ENCODE assay signal across 10 cellular contexts in the genomic region with DNA sequence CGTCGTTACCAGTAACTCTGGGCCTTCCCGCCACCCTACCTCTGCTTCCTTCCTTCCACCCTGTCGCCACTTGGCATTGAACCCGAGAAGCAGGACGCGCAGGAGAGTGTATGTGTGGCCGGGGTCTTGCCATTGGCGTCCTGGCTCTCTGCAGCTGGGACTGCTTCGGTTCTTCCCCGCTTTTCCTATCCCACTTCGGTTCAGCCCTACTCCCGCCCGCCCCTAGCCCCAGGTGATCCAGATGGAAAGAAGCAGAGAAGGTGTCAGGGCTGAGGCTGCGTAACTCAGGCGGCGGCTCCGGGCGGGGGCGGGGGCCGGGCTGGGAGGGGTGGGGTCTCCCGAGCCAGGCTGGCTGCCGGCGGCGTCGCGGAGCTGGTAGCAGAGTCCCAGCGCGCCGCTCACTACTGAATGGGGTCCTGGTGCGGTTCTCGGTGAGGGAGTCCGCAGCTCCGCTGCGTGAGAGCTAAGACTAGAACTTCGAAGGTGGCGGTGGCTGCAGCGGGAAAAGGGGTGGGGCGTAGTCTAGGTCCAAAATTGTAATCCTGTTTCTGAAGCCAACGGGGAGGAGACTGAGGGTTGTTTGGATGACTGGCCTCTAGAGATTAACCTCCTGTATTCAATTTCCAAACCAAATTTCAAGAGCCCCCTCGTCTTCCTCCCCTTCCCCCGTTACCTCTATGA. TPM values are rescaled to one million over a fixed set of nuclear protein-coding genes. Genes with fewer than 3 reads are reported as not detected.
DNase-seq lines count a peak whose midpoint lies in the region; ATAC-seq and TF ChIP-seq lines count a peak whose summit lies in the region.
"Had no signal": no experiment of that assay in that cellular context is flagged by ENCODE, and none has a peak within 500 bp of the region (broad histone marks: within the 10 kb centered on the region; RNA-seq: fewer than 3 reads in every experiment).

No MANE protein-coding gene starts in this region.

- H3K27me3 ChIP-seq in WERI-Rb-1 (ENCODE audit: insufficient read depth, low read depth, severe bottlenecking) (no peaks in the 10 kb centered on the region), neuronal stem cell (ENCODE audit: control insufficient read depth in 3 of 3, insufficient read depth in 3 of 3, low read depth in 1 of 3, low read length in 3 of 3) (peaks cover 3 to 35% (median 19%) of the 10 kb centered on the region in 3 experiments)
- H3K27me3 ChIP-seq: BLaER1 treated with 17β-estradiol and CSF1 and Interleukin-3, amounts not matched to agents 10 nM and 100 nM had no signal

- H2BK15ac ChIP-seq in neuronal stem cell (ENCODE audit: low read length), result no peak overlapping the region

- peak overlapping the region; percentile 98 for H2AFZ ChIP-seq in neuronal stem cell (ENCODE audit: low read length)

- ATAC-seq in HG03039 (IDR thresholded peaks at IDR 0.05; ENCODE audit: unreplicated experiment), result no peak

- no peak overlapping the region for H2BK5ac ChIP-seq in neuronal stem cell (ENCODE audit: low read length)

- no peak overlapping the region for H2BK120ac ChIP-seq in neuronal stem cell (ENCODE audit: low read depth, low read length)

- no peaks in the 10 kb centered on the region for H3K79me1 ChIP-seq in neuronal stem cell (ENCODE audit: low read depth, low read length)

- H3K4me2 ChIP-seq in neuronal stem cell (ENCODE audit: insufficient read depth, low read length, poor library complexity, severe bottlenecking), result peak overlapping the region; percentile 89
- H3K4me2 ChIP-seq: BLaER1 treated with 17β-estradiol and CSF1 and Interleukin-3, amounts not matched to agents 10 nM and 100 nM had no signal

- H3K4ac ChIP-seq in neuronal stem cell (ENCODE audit: low read length), result no peak overlapping the region

- H3K4me1 ChIP-seq in neuronal stem cell (ENCODE audit: control insufficient read depth in 2 of 2, insufficient read depth in 1 of 2, low read depth in 1 of 2, low read length in 2 of 2), result peaks cover 3% of the 10 kb centered on the region in 2 donors

- H3K14ac ChIP-seq in neuronal stem cell (ENCODE audit: low read length), result no peak overlapping the region

- H3K27ac ChIP-seq in WERI-Rb-1 (0 out of 2 replicates have a peak overlapping the region, but pooled peaks have one; percentile 7), neuronal stem cell (replicated peaks; ENCODE audit: low read length) (no peak overlapping the region)
- H3K27ac ChIP-seq: BLaER1 treated with 17β-estradiol and CSF1 and Interleukin-3, amounts not matched to agents 10 nM and 100 nM; VCaP had no signal

- DNase-seq in NCI-H1417 (lab: John Stamatoyannopoulos, UW) (peak in 2 of 3 experiments; percentile 37 to 43), NCI-H1417 treated with DMSO at 0.1 percent for 48 hours (lab: John Stamatoyannopoulos, UW) (no peak), WERI-Rb-1 (peak; percentile 33), fibroblast of villous mesenchyme (ENCODE audit: low read depth) (peak; percentile 73), neuronal stem cell (ENCODE audit: low spot score) (peak; percentile 46), 8988T (no peak), DMS79 treated with DMSO at 0.1 percent for 48 hours (lab: John Stamatoyannopoulos, UW) (no peak)

- H3K23ac ChIP-seq in neuronal stem cell (ENCODE audit: low read depth, low read length, poor library complexity), result no peak overlapping the region

- H3K9ac ChIP-seq in neuronal stem cell (ENCODE audit: low read depth, low read length, poor library complexity), result peak overlapping the region; percentile 70
- H3K9ac ChIP-seq: BLaER1 treated with 17β-estradiol and CSF1 and Interleukin-3, amounts not matched to agents 10 nM and 100 nM had no signal

- no peak overlapping the region for H4K91ac ChIP-seq in neuronal stem cell (ENCODE audit: low read depth, low read length, poor library complexity)

- H3K4me3 ChIP-seq in WERI-Rb-1 (ENCODE audit: low read depth, low read length) (peak overlapping the region; percentile 88), fibroblast of villous mesenchyme (ENCODE audit: low read depth, low read length) (peak overlapping the region; percentile 99), neuronal stem cell (ENCODE audit: low read length in 2 of 2) (peak overlapping the region; percentile 67 to 75)
- H3K4me3 ChIP-seq: BLaER1 treated with 17β-estradiol and CSF1 and Interleukin-3, amounts not matched to agents 10 nM and 100 nM had no signal

- no peak overlapping the region for H2AK5ac ChIP-seq in neuronal stem cell (ENCODE audit: low read depth, low read length)

- no peak overlapping the region for H2BK12ac ChIP-seq in neuronal stem cell (ENCODE audit: low read length)

- no peak overlapping the region for H4K8ac ChIP-seq in neuronal stem cell (ENCODE audit: low read depth, low read length)

- H3K18ac ChIP-seq in neuronal stem cell (ENCODE audit: low read length), result no peak overlapping the region

- H3K9me3 ChIP-seq in WERI-Rb-1 (ENCODE audit: severe bottlenecking) (no peaks in the 10 kb centered on the region), neuronal stem cell (replicated peaks in 1 of 2; ENCODE audit: control insufficient read depth in 2 of 2, insufficient read depth in 1 of 2, low read depth in 1 of 2, low read length in 2 of 2) (no peaks in the 10 kb centered on the region)

- WGBS in neuronal stem cell (ENCODE audit: extremely low coverage in 2 of 2, insufficient read length in 2 of 2, insufficient replicate concordance in 1 of 2), 2 donors, result no CpG with 5 or more reads among the region's 42 CpGs

- no peaks in the 10 kb centered on the region for H3K36me3 ChIP-seq in WERI-Rb-1
- no peaks in the 10 kb centered on the region for H3K36me3 ChIP-seq in neuronal stem cell (replicated peaks in 1 of 2; ENCODE audit: control insufficient read depth in 2 of 2, insufficient read depth in 2 of 2, low read length in 2 of 2)
- H3K36me3 ChIP-seq: BLaER1 treated with 17β-estradiol and CSF1 and Interleukin-3, amounts not matched to agents 10 nM and 100 nM had no signal

- TF ChIP-seq CTCF in WERI-Rb-1 (IDR thresholded peaks at IDR 0.05; ENCODE audit: low read depth, low read length) (no peak), fibroblast of villous mesenchyme (IDR thresholded peaks at IDR 0.05; ENCODE audit: insufficient read depth, low read depth, low read length) (no peak)

RNA-seq across cellular contexts. Expression of a gene that starts 1.3 kb away (rescaled TPM):
- total RNA-seq in fibroblast of villous mesenchyme, result 11.6 and 22.0 TPM in 2 replicates
- polyA plus RNA-seq in neuronal stem cell (2013, experiment 1 of 2), result 0.15 TPM
- 0.24 TPM for polyA plus RNA-seq in neuronal stem cell (2013, experiment 2 of 2)

Comparison
In these comparisons a context has a peak if more than half of its experiments do, and no peak if none do; other contexts are left out.
1. DNase-seq: peak in NCI-H1417 (2 of 3), WERI-Rb-1 (single experiment), fibroblast of villous mesenchyme (single experiment) and neuronal stem cell (single experiment); none in NCI-H1417 treated with DMSO at 0.1 percent for 48 hours (single experiment), 8988T (single experiment) and DMS79 treated with DMSO at 0.1 percent for 48 hours (single experiment).
2. Peak in every context shown above with its lines, with median percentiles within 50 percentile points of each other: H3K4me3 ChIP-seq.